Comparison of ENCODE assay signal across 25 cellular contexts in genomic region chr12:106049546-106049945, GRCh38.
"Had no signal": no experiment of that assay in that cellular context is flagged by ENCODE, and none has a peak within 500 bp of the region (broad histone marks: within the 10 kb centered on the region; RNA-seq: fewer than 3 reads in every experiment).

No MANE protein-coding gene starts in this region.

- H3K9me3 Mint-ChIP-seq: activated CD8-positive, alpha-beta T cell treated with anti-CD3 and anti-CD28 coated beads for 36 hours had no signal

- H3K27me3 ChIP-seq: body of pancreas, ovary, thyroid gland, upper lobe of left lung, vagina had no signal

- H3K4me1 ChIP-seq: body of pancreas, thyroid gland, upper lobe of left lung, vagina had no signal

- H3K4me3 Mint-ChIP-seq: activated B cell treated with CpG ODN at 0.5 μM for 24 hours; activated CD8-positive, alpha-beta T cell treated with anti-CD3 and anti-CD28 coated beads for 36 hours; activated T-cell treated with anti-CD3 and anti-CD28 coated beads, Interleukin-2, amount 50 U/mL, for 4 hours; activated T-helper 17 cell treated with anti-CD3 and anti-CD28 coated beads, Interleukin-2, amount 50 U/mL, for 72 hours; nephron; stimulated activated effector memory CD8-positive, alpha-beta T cell treated with anti-CD3 and anti-CD28 coated beads, Interleukin-12 subunit alpha, Interleukin-12 subunit beta, amount 100 ng/mL, for 72 hours; stimulated activated naive CD8-positive, alpha-beta T cell treated with anti-CD3 and anti-CD28 coated beads, Interleukin-15, Interleukin-2, amounts not matched to agents 100 ng/mL and 50 ng/mL, for 24 hours had no signal

- DNase-seq: activated B cell treated with CpG ODN at 0.5 μM for 24 hours; activated CD4-positive, alpha-beta T cell treated with anti-CD3 and anti-CD28 coated beads, Interleukin-2, amount 50 U/mL, for 1 hour; activated CD8-positive, alpha-beta T cell treated with anti-CD3 and anti-CD28 coated beads for 36 hours; activated gamma-delta T cell treated with Interleukin-2 at 50 U/mL for 16 hours; activated naive CD4-positive, alpha-beta T cell treated with anti-CD3 and anti-CD28 coated beads, Interleukin-2, amount 50 U/mL, for 16 hours; activated T-cell treated with anti-CD3 and anti-CD28 coated beads, Interleukin-2, amount 50 U/mL, for 4 hours; body of pancreas; effector CD4-positive, alpha-beta T cell; left cardiac atrium; left ventricle myocardium superior; ovary; stimulated activated CD4-positive, alpha-beta T cell treated with anti-CD3 and anti-CD28 coated beads, Interleukin-4, amount 100 ng/mL, for 24 hours; T-helper 2 cell; thyroid gland had no signal

- H3K4me3 ChIP-seq: body of pancreas, ovary, skin epidermis, thyroid gland, upper lobe of left lung, vagina had no signal

- H3K9me3 ChIP-seq: body of pancreas, ovary, thyroid gland, upper lobe of left lung, vagina had no signal

- H3K36me3 Mint-ChIP-seq: stimulated activated effector memory CD8-positive, alpha-beta T cell treated with anti-CD3 and anti-CD28 coated beads, Interleukin-12 subunit alpha, Interleukin-12 subunit beta, amount 100 ng/mL, for 72 hours had no signal

- H3K36me3 ChIP-seq: ovary, thyroid gland, upper lobe of left lung, vagina had no signal

- FAIRE-seq: frontal cortex, islet of Langerhans had no signal

- H3K27ac Mint-ChIP-seq: activated B cell treated with CpG ODN at 0.5 μM for 24 hours; activated CD8-positive, alpha-beta T cell treated with anti-CD3 and anti-CD28 coated beads for 36 hours; activated T-helper 17 cell treated with anti-CD3 and anti-CD28 coated beads, Interleukin-2, amount 50 U/mL, for 72 hours; progenitor cell of endocrine pancreas; stimulated activated effector memory CD8-positive, alpha-beta T cell treated with anti-CD3 and anti-CD28 coated beads, Interleukin-12 subunit alpha, Interleukin-12 subunit beta, amount 100 ng/mL, for 72 hours; stimulated activated naive CD8-positive, alpha-beta T cell treated with anti-CD3 and anti-CD28 coated beads, Interleukin-15, Interleukin-2, amounts not matched to agents 100 ng/mL and 50 ng/mL, for 24 hours had no signal

- H3K4me1 Mint-ChIP-seq: activated B cell treated with CpG ODN at 0.5 μM for 24 hours; activated T-helper 17 cell treated with anti-CD3 and anti-CD28 coated beads, Interleukin-2, amount 50 U/mL, for 72 hours; stimulated activated effector memory CD8-positive, alpha-beta T cell treated with anti-CD3 and anti-CD28 coated beads, Interleukin-12 subunit alpha, Interleukin-12 subunit beta, amount 100 ng/mL, for 72 hours had no signal

- H3K27ac ChIP-seq: body of pancreas, epithelial cell of prostate, ovary, skin epidermis, thyroid gland, upper lobe of left lung, vagina had no signal
